In genomic region chr3:45123030-45123429, GRCh38 we compare ENCODE assay signal across 1 cellular context.
TF ChIP-seq lines count a peak whose summit lies in the region.

No MANE protein-coding gene starts in this region.

TF ChIP-seq in K562, 482 proteins besides CTCF, POLR2A, EP300 and RAD21 (continued from another document):
- TF ChIP-seq, protein P1, sequence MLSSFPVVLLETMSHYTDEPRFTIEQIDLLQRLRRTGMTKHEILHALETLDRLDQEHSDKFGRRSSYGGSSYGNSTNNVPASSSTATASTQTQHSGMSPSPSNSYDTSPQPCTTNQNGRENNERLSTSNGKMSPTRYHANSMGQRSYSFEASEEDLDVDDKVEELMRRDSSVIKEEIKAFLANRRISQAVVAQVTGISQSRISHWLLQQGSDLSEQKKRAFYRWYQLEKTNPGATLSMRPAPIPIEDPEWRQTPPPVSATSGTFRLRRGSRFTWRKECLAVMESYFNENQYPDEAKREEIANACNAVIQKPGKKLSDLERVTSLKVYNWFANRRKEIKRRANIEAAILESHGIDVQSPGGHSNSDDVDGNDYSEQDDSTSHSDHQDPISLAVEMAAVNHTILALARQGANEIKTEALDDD (IDR thresholded peaks at IDR 0.05), result peak; percentile 48; the same call in 1 of the 2 replicates
- no peak for TF ChIP-seq KDM2B (CRISPR knock-in tag; IDR thresholded peaks at IDR 0.05)
- no peak for TF ChIP-seq MNT (conservative IDR thresholded peaks at IDR 0.05)
- TF ChIP-seq, protein P2, sequence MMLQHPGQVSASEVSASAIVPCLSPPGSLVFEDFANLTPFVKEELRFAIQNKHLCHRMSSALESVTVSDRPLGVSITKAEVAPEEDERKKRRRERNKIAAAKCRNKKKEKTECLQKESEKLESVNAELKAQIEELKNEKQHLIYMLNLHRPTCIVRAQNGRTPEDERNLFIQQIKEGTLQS (IDR thresholded peaks at IDR 0.05), result 0 out of 2 replicates have a peak, but pooled peaks have one; percentile 39
- TF ChIP-seq, protein P2 (CRISPR knock-in tag; conservative IDR thresholded peaks at IDR 0.05), result no peak
- 0 out of 2 replicates have a peak, but pooled peaks have one; percentile 64 for TF ChIP-seq ZNF175 (CRISPR knock-in tag; IDR thresholded peaks at IDR 0.05; ENCODE audit: low read depth)
- no peak for TF ChIP-seq HNRNPL (IDR thresholded peaks at IDR 0.05; ENCODE audit: low read depth, low read length)
- no peak for TF ChIP-seq NCOA2 (IDR thresholded peaks at IDR 0.05; ENCODE audit: partially characterized antibody in 2 of 2)
- TF ChIP-seq JUND (IDR thresholded peaks at IDR 0.05; ENCODE audit: borderline replicate concordance, low read depth, low read length), result no peak
- TF ChIP-seq JUND (tag; IDR thresholded peaks at IDR 0.05; ENCODE audit: borderline replicate concordance, low read depth, low read length), result 0 out of 3 replicates have a peak, but pooled peaks have one; percentile 12
- no peak for TF ChIP-seq KAT2B (IDR thresholded peaks at IDR 0.05; ENCODE audit: low read depth, low read length)
- no peak for TF ChIP-seq ZNF253 (CRISPR knock-in tag; conservative IDR thresholded peaks at IDR 0.05)
- TF ChIP-seq ZNF589 (CRISPR knock-in tag; IDR thresholded peaks at IDR 0.05; ENCODE audit: low read depth), result peak; percentile 61; the same call in 1 of the 2 replicates
- TF ChIP-seq XRCC4 (IDR thresholded peaks at IDR 0.05; ENCODE audit: extremely low read depth, insufficient read depth, insufficient read length), result no peak
- no peak for TF ChIP-seq BRD9 (IDR thresholded peaks at IDR 0.05; ENCODE audit: low read depth, partially characterized antibody)
TF ChIP-seq in K562: peak in this region for 9.
